In genomic region chr14:35044939-35045797, GRCh38 we compare ENCODE assay signal across 8 cellular contexts.
DNase-seq lines count a peak whose midpoint lies in the region; ATAC-seq and TF ChIP-seq lines count a peak whose summit lies in the region.

No MANE protein-coding gene starts in this region.

- H3K36me3 ChIP-seq in RWPE2 (ENCODE audit: low read depth) (peaks cover 22% of the 10 kb centered on the region), neutrophil (peaks cover 4% of the 10 kb centered on the region)

- H3K9me3 ChIP-seq in RWPE2 (ENCODE audit: severe bottlenecking) (no peaks in the 10 kb centered on the region), neutrophil (no peaks in the 10 kb centered on the region)

- no peak for TF ChIP-seq CTCF in RWPE2 (IDR thresholded peaks at IDR 0.05; ENCODE audit: poor library complexity, severe bottlenecking)
- no peak for TF ChIP-seq CTCF in neutrophil (IDR thresholded peaks at IDR 0.05)

- H3K4me3 ChIP-seq in RWPE2 (ENCODE audit: severe bottlenecking) = peak overlapping the region; percentile 73
- peak overlapping the region; percentile 89 to 92 for H3K4me3 ChIP-seq in neutrophil (ENCODE audit: low read depth in 1 of 2, low read length in 1 of 2)

- no peak for TF ChIP-seq POLR2A in erythroblast (IDR thresholded peaks at IDR 0.05; ENCODE audit: low read length)

- ATAC-seq in GM18907 (IDR thresholded peaks at IDR 0.05; ENCODE audit: unreplicated experiment) (peak; percentile 0), RWPE2 (ENCODE audit: low read depth) (no peak), HG03460 (IDR thresholded peaks at IDR 0.05; ENCODE audit: unreplicated experiment) (no peak)

- DNase-seq in RWPE2 (ENCODE audit: low spot score) (no peak), erythroblast (lab: John Stamatoyannopoulos, UW) (peak; percentile 20 to 60), glomerular visceral epithelial cell (ENCODE audit: extremely low spot score) (no peak), NCI-H510A treated with DMSO at 0.1 percent for 48 hours (lab: John Stamatoyannopoulos, UW) (no peak), DMS53 treated with DMSO at 0.1 percent for 48 hours (lab: John Stamatoyannopoulos, UW; ENCODE audit: unreplicated experiment) (no peak)

- H3K27ac ChIP-seq in RWPE2 (ENCODE audit: poor library complexity, severe bottlenecking) (peak overlapping the region; percentile 82), neutrophil (peak overlapping the region; percentile 98)

- H3K27me3 ChIP-seq in RWPE2 (ENCODE audit: insufficient read depth, poor library complexity, severe bottlenecking) = no peaks in the 10 kb centered on the region
- H3K27me3 ChIP-seq in neutrophil = no peaks in the 10 kb centered on the region

- peaks cover 14% of the 10 kb centered on the region for H3K4me1 ChIP-seq in RWPE2 (ENCODE audit: insufficient read depth, poor library complexity, severe bottlenecking)
- peaks cover 49 to 58% of the 10 kb centered on the region in 2 experiments for H3K4me1 ChIP-seq in neutrophil (ENCODE audit: control insufficient read depth in 1 of 2, insufficient read depth in 1 of 2, low read depth in 1 of 2, low read length in 1 of 2)

Comparison
In these comparisons a context has a peak if more than half of its experiments do, and no peak if none do; other contexts are left out.
1. DNase-seq: peak in erythroblast (2 of 2); none in RWPE2 (single experiment), glomerular visceral epithelial cell (single experiment), NCI-H510A treated with DMSO at 0.1 percent for 48 hours (single experiment) and DMS53 treated with DMSO at 0.1 percent for 48 hours (single experiment).